Comparison of ENCODE assay signal across 8 cellular contexts in genomic region chr2:28896906-28897305, GRCh38. TPM values are rescaled to one million over a fixed set of nuclear protein-coding genes. Genes with fewer than 3 reads are reported as not detected.
A peak's percentile ranks its signal among the peaks of the same experiment; 100 is the strongest.
DNase-seq lines count a peak whose midpoint lies in the region; ATAC-seq and TF ChIP-seq lines count a peak whose summit lies in the region.
"Had no signal": no experiment of that assay in that cellular context is flagged by ENCODE, and none has a peak within 500 bp of the region (broad histone marks: within the 10 kb centered on the region; RNA-seq: fewer than 3 reads in every experiment).

No MANE protein-coding gene starts in this region.

- H3K4me1 Mint-ChIP-seq in osteocyte (ENCODE audit: unreplicated experiment) = peaks cover 48% of the 10 kb centered on the region

- TF ChIP-seq CTCF in mammary epithelial cell (conservative IDR thresholded peaks at IDR 0.05 in 1 of 2, IDR thresholded peaks at IDR 0.05 in 1 of 2; ENCODE audit: extremely low read depth in 1 of 2, insufficient read depth in 1 of 2, low read depth in 1 of 2, low read length in 2 of 2) = no peak
- TF ChIP-seq CTCF in osteocyte (IDR thresholded peaks at IDR 0.05) = no peak

- peaks cover 44% of the 10 kb centered on the region for H4K20me1 ChIP-seq in mammary epithelial cell (ENCODE audit: insufficient read depth, low read length)

- intact Hi-C loops in mammary epithelial cell (cut with micrococcal nuclease) = no loop called here

- no peak overlapping the region for H2AFZ ChIP-seq in mammary epithelial cell (ENCODE audit: low read depth, low read length)

- peak overlapping the region; percentile 85 for H3K4me2 ChIP-seq in mammary epithelial cell (ENCODE audit: insufficient read depth, low read depth, low read length)

- ATAC-seq in HG02759 (IDR thresholded peaks at IDR 0.05; ENCODE audit: unreplicated experiment) = no peak

- H3K4me3 ChIP-seq in mammary epithelial cell (replicated peaks in 1 of 3; ENCODE audit: insufficient read depth in 1 of 3, low read depth in 2 of 3, low read length in 3 of 3) = peak overlapping the region; percentile 12 to 99 (median 74)

- H3K36me3 ChIP-seq in ES-I3 (ENCODE audit: insufficient read depth, low read length) = no peaks in the 10 kb centered on the region; the same call in 1 of the 2 replicates
- H3K36me3 ChIP-seq in mammary epithelial cell (ENCODE audit: insufficient read depth, low read length) = peaks cover 7% of the 10 kb centered on the region
- H3K36me3 ChIP-seq: neutrophil had no signal

- no TSS peak for BruUV-seq in mammary epithelial cell (replicated peaks; lab: Mats Ljungman, UMichigan)

- WGBS in mammary epithelial cell (ENCODE audit: low coverage, missing lambda C conversion rate) = 27% methylated on average over 2 of the region's 2 CpGs

- H3K27me3 ChIP-seq in mammary epithelial cell (ENCODE audit: insufficient read depth, low read length) = no peaks in the 10 kb centered on the region

- peak overlapping the region; percentile 99; the same call in 1 of the 2 replicates for H3K9ac ChIP-seq in ES-I3 (ENCODE audit: low read depth, low read length)
- H3K9ac ChIP-seq in mammary epithelial cell (ENCODE audit: insufficient read depth, low read length) = no peak overlapping the region

- CTCF ChIA-PET in mammary epithelial cell (lab: Charles Lee; ENCODE audit: low non-redundant PET) = no interaction called here

- H3K79me2 ChIP-seq in mammary epithelial cell (ENCODE audit: insufficient read depth, low read length) = peaks cover 75% of the 10 kb centered on the region

- no peaks in the 10 kb centered on the region for H3K9me3 Mint-ChIP-seq in osteocyte (ENCODE audit: unreplicated experiment)

- H3K27ac Mint-ChIP-seq in osteocyte (ENCODE audit: unreplicated experiment) = no peak overlapping the region

- no peaks in the 10 kb centered on the region for H3K36me3 Mint-ChIP-seq in osteocyte (ENCODE audit: unreplicated experiment)

- H3K27me3 Mint-ChIP-seq in osteocyte (ENCODE audit: unreplicated experiment) = no peaks in the 10 kb centered on the region

- H3K4me1 ChIP-seq in ES-I3 (ENCODE audit: insufficient read depth, low read length) (peaks cover 5% of the 10 kb centered on the region), mammary epithelial cell (ENCODE audit: insufficient read depth, low read length) (peaks cover 21% of the 10 kb centered on the region)

- H3K9me3 ChIP-seq in ES-I3 (ENCODE audit: control insufficient read depth, insufficient read depth, low read length) (no peaks in the 10 kb centered on the region), mammary epithelial cell (replicated peaks; ENCODE audit: insufficient read depth, low read length) (no peaks in the 10 kb centered on the region)
- H3K9me3 ChIP-seq: neutrophil had no signal

- DNase-seq in LoVo (ENCODE audit: low spot score) (peak; percentile 46), mammary epithelial cell (peak; percentile 70), osteocyte (ENCODE audit: extremely low spot score, unreplicated experiment) (no peak), NCI-H2029 treated with DMSO at 0.1 percent for 48 hours (lab: John Stamatoyannopoulos, UW) (no peak), NOMO-1 treated with dmso at 0.1 percent for 144 hours (lab: John Stamatoyannopoulos, UW; ENCODE audit: unreplicated experiment) (no peak)

- dilution Hi-C loops in mammary epithelial cell (cut with HindIII; ENCODE audit: low sequenced_read_pairs) = no loop called here

- in situ Hi-C loops in mammary epithelial cell (cut with MboI; ENCODE audit: low sequenced_read_pairs in 2 of 2) = no loop called here

- H3K4me3 Mint-ChIP-seq in osteocyte (ENCODE audit: unreplicated experiment) = peak overlapping the region; percentile 38

- H3K27ac ChIP-seq in mammary epithelial cell (ENCODE audit: insufficient read depth, low read depth, low read length) = peak overlapping the region; percentile 76
- H3K27ac ChIP-seq: neutrophil had no signal

RNA-seq across cellular contexts. Expression of gene WDR43, which starts 2.4 kb away (rescaled TPM):
- total RNA-seq in mammary epithelial cell = 100 to 1,000 TPM; 106 to 122 TPM
- 86.2 TPM for polyA plus RNA-seq in mammary epithelial cell
- polyA minus RNA-seq in mammary epithelial cell = 88.2 TPM
- total RNA-seq in osteocyte = 39.8 and 42.4 TPM in 2 replicates

RNA-seq across cellular contexts. Expression of gene TRMT61B, which starts 26.8 kb away (rescaled TPM):
- 10 to 100 TPM; 13.7 to 14.7 TPM for total RNA-seq in mammary epithelial cell
- polyA plus RNA-seq in mammary epithelial cell = 11.9 TPM
- 3.7 TPM for polyA minus RNA-seq in mammary epithelial cell
- total RNA-seq in osteocyte = 12.7 TPM in 2 replicates

Comparison
In these comparisons a context has a peak if more than half of its experiments do, and no peak if none do; other contexts are left out.
1. DNase-seq: peak in LoVo (single experiment) and mammary epithelial cell (single experiment); none in osteocyte (single experiment), NCI-H2029 treated with DMSO at 0.1 percent for 48 hours (single experiment) and NOMO-1 treated with dmso at 0.1 percent for 144 hours (single experiment).